ENCODE assay signal across 18 cellular contexts in the genomic region with DNA sequence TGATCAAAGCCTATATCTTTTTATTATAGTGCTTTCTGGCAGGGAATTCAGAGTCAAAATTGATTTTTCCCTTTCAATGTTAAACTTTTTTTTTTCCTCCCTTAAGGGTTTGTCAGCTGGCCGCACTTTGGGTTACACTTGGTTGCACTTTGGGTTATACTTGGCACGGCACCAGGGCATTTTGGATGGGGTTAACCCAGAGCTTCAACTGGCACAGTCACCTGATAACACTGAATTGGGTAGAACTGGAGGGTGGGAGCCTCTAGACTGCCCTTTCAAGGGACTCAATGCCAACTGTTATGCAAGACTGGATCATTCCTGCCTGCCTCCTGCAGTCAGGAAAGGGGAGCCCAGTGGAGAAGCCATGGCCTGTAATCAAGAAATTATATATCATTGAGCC.
DNase-seq lines count a peak whose midpoint lies in the region; ATAC-seq, FAIRE-seq and TF ChIP-seq lines count a peak whose summit lies in the region.
"Had no signal": no experiment of that assay in that cellular context is flagged by ENCODE, and none has a peak within 500 bp of the region (broad histone marks: within the 10 kb centered on the region; RNA-seq: fewer than 3 reads in every experiment).

No MANE protein-coding gene starts in this region.

- no peaks in the 10 kb centered on the region for H3K9me3 ChIP-seq in thyroid gland
- H3K9me3 ChIP-seq: MG63 had no signal

- no peak for TF ChIP-seq POLR2A in thyroid gland (IDR thresholded peaks at IDR 0.05)

- peaks cover 3 to 7% of the 10 kb centered on the region in 2 donors for H3K4me1 ChIP-seq in thyroid gland

- no peak for ATAC-seq in GM18909 (IDR thresholded peaks at IDR 0.05; ENCODE audit: poor library complexity, unreplicated experiment)
- ATAC-seq: A549 had no signal

- no peak overlapping the region for H3K4me3 ChIP-seq in thyroid gland (replicated peaks in 1 of 3)
- H3K4me3 ChIP-seq: A549, MG63 had no signal

- intact Hi-C loops in thyroid gland (cut with DNase I): no loop called here

- DNase-seq in NCI-H345 (lab: John Stamatoyannopoulos, UW) (peak; percentile 16), NCI-H345 treated with DMSO at 0.1 percent for 48 hours (lab: John Stamatoyannopoulos, UW; ENCODE audit: unreplicated experiment) (no peak), NCI-H1092 treated with DMSO at 0.1 percent for 48 hours (lab: John Stamatoyannopoulos, UW) (peak; percentile 98), RCC 7860 (ENCODE audit: low spot score) (peak; percentile 41), thyroid gland (peak; percentile 77 to 79), HUDEP-2 (lab: John Stamatoyannopoulos, UW; ENCODE audit: unreplicated experiment in 76 of 76) (no peak)
- DNase-seq: C1 segment of cervical spinal cord, GDM1, H9, Kasumi-1, MG63, NCI-H1048, NCI-H1694, NCI-H526 treated with DMSO at 0.1 percent for 48 hours, Right ventricle myocardium superior had no signal

- no peaks in the 10 kb centered on the region for H3K27me3 ChIP-seq in thyroid gland
- H3K27me3 ChIP-seq: MG63 had no signal

- no peak overlapping the region for H3K27ac ChIP-seq in thyroid gland
- H3K27ac ChIP-seq: A549 had no signal

- 26 to 45% methylated on average over 2 of the region's 2 CpGs for WGBS in thyroid gland, 2 donors

- FAIRE-seq in RCC 7860 (lab: Jason Lieb, UNC): peak; percentile 33
- FAIRE-seq: A549, HTR-8/SVneo had no signal

- H3K36me3 ChIP-seq in thyroid gland: no peaks in the 10 kb centered on the region
- H3K36me3 ChIP-seq: MG63 had no signal

- TF ChIP-seq CTCF in thyroid gland (IDR thresholded peaks at IDR 0.05): no peak

Comparison
In these comparisons a context has a peak if more than half of its experiments do, and no peak if none do; other contexts are left out.
1. DNase-seq: peak in NCI-H345 (single experiment), NCI-H1092 treated with DMSO at 0.1 percent for 48 hours (single experiment), RCC 7860 (single experiment) and thyroid gland (2 of 2); none in NCI-H345 treated with DMSO at 0.1 percent for 48 hours (single experiment) and HUDEP-2 (0 of 76).